In genomic region chr13:100836696-100837095, GRCh38 we compare ENCODE assay signal across 1 cellular context.
TF ChIP-seq lines count a peak whose summit lies in the region.

No MANE protein-coding gene starts in this region.

TF ChIP-seq in SK-N-SH treated with all-trans-retinoic acid at 6 μM for 48 hours, 23 proteins besides CTCF, POLR2A, EP300 and RAD21 (continued from another document):
- TF ChIP-seq, protein P1, sequence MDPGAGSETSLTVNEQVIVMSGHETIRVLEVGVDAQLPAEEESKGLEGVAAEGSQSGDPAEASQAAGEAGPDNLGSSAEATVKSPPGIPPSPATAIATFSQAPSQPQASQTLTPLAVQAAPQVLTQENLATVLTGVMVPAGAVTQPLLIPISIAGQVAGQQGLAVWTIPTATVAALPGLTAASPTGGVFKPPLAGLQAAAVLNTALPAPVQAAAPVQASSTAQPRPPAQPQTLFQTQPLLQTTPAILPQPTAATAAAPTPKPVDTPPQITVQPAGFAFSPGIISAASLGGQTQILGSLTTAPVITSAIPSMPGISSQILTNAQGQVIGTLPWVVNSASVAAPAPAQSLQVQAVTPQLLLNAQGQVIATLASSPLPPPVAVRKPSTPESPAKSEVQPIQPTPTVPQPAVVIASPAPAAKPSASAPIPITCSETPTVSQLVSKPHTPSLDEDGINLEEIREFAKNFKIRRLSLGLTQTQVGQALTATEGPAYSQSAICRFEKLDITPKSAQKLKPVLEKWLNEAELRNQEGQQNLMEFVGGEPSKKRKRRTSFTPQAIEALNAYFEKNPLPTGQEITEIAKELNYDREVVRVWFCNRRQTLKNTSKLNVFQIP (CRISPR knock-in tag; IDR thresholded peaks at IDR 0.05; ENCODE audit: borderline replicate concordance, low read depth): no peak
- TF ChIP-seq ZFP30 (CRISPR knock-in tag; IDR thresholded peaks at IDR 0.05): no peak
- TF ChIP-seq BACH2 (CRISPR knock-in tag; IDR thresholded peaks at IDR 0.05; ENCODE audit: borderline replicate concordance): no peak
- TF ChIP-seq RARB (CRISPR knock-in tag; IDR thresholded peaks at IDR 0.05): no peak
- TF ChIP-seq OSR1 (CRISPR knock-in tag; IDR thresholded peaks at IDR 0.05): no peak
- TF ChIP-seq ZC3H10 (CRISPR knock-in tag; IDR thresholded peaks at IDR 0.05): no peak
- no peak for TF ChIP-seq ZFP3 (CRISPR knock-in tag; IDR thresholded peaks at IDR 0.05)
- no peak for TF ChIP-seq TCF4 (CRISPR knock-in tag; IDR thresholded peaks at IDR 0.05; ENCODE audit: borderline replicate concordance)
- TF ChIP-seq ISL1 (CRISPR knock-in tag; IDR thresholded peaks at IDR 0.05): no peak
